In genomic region chr16:66511615-66512500, GRCh38 we compare ENCODE assay signal across 8 cellular contexts. TPM values are rescaled to one million over a fixed set of nuclear protein-coding genes. Genes with fewer than 3 reads are reported as not detected.
DNase-seq lines count a peak whose midpoint lies in the region; ATAC-seq and TF ChIP-seq lines count a peak whose summit lies in the region.

No MANE protein-coding gene starts in this region.

- H3K9me3 ChIP-seq in MG63 (no peaks in the 10 kb centered on the region), lung (ENCODE audit: control insufficient read depth in 2 of 2, insufficient read depth in 1 of 2, low read length in 1 of 2) (no peaks in the 10 kb centered on the region)

- H3K36me3 ChIP-seq in MG63 (no peaks in the 10 kb centered on the region), lung (ENCODE audit: control insufficient read depth in 2 of 2, insufficient read depth in 2 of 2, low read length in 2 of 2) (peaks cover 0 to 3% of the 10 kb centered on the region in 2 donors)

- ATAC-seq in lung (ENCODE audit: insufficient read depth, low FRiP score) = no peak

- H3K4me3 ChIP-seq in AG10803 (ENCODE audit: low read length) (no peak overlapping the region), MG63 (no peak overlapping the region), lung (no peak overlapping the region)

- DNase-seq in AG10803 (ENCODE audit: low read depth) = peak; percentile 86
- DNase-seq in MG63 = peak; percentile 73
- DNase-seq in lung (ENCODE audit: low spot score) = no peak
- DNase-seq in DMS153 treated with DMSO at 0.1 percent for 48 hours (lab: John Stamatoyannopoulos, UW; ENCODE audit: unreplicated experiment) = no peak
- DNase-seq in NCI-H1092 (lab: John Stamatoyannopoulos, UW) = no peak
- DNase-seq in activated CD4-positive, alpha-beta memory T cell treated with anti-CD3 and anti-CD28 coated beads, Interleukin-2, amount 10 ng/mL, durations not matched to agents 7 days and 5 days = no peak
- no peak for DNase-seq in cerebellar nuclear complex (lab: John Stamatoyannopoulos, UW)

- POLR2A ChIA-PET in activated CD4-positive, alpha-beta memory T cell treated with anti-CD3 and anti-CD28 coated beads, Interleukin-2, amount 10 ng/mL, durations not matched to agents 7 days and 5 days (lab: Charles Lee) = interaction anchor here (0.8 to 3.7 kb wide), 5 partner anchors 9 to 97 kb away, joined by 3 to 14 read pairs (median 3); partner anchors contain the start of gene CKLF

- 64 to 74% methylated on average over 13 of the region's 13 CpGs for WGBS in lung, 2 donors

- peaks cover 11 to 45% of the 10 kb centered on the region in 2 donors for H3K4me1 ChIP-seq in lung (ENCODE audit: control insufficient read depth in 2 of 2, insufficient read depth in 2 of 2, low read length in 2 of 2)

- H3K4me3 Mint-ChIP-seq in activated CD4-positive, alpha-beta memory T cell treated with anti-CD3 and anti-CD28 coated beads, Interleukin-2, amount 10 ng/mL, durations not matched to agents 7 days and 5 days = no peak overlapping the region

- H3K36me3 Mint-ChIP-seq in activated CD4-positive, alpha-beta memory T cell treated with anti-CD3 and anti-CD28 coated beads, Interleukin-2, amount 10 ng/mL, durations not matched to agents 7 days and 5 days (ENCODE audit: low read depth) = peaks cover 5% of the 10 kb centered on the region

- peaks cover 31% of the 10 kb centered on the region for H3K4me1 Mint-ChIP-seq in activated CD4-positive, alpha-beta memory T cell treated with anti-CD3 and anti-CD28 coated beads, Interleukin-2, amount 10 ng/mL, durations not matched to agents 7 days and 5 days

- peak overlapping the region; percentile 67 for H3K27ac ChIP-seq in cingulate gyrus (ENCODE audit: low read depth, low read length)
- peak overlapping the region; percentile 46 to 52 for H3K27ac ChIP-seq in lung (ENCODE audit: low read depth in 1 of 2, low read length in 1 of 2)

- H3K27ac Mint-ChIP-seq in activated CD4-positive, alpha-beta memory T cell treated with anti-CD3 and anti-CD28 coated beads, Interleukin-2, amount 10 ng/mL, durations not matched to agents 7 days and 5 days = no peak overlapping the region

- H3K27me3 Mint-ChIP-seq in activated CD4-positive, alpha-beta memory T cell treated with anti-CD3 and anti-CD28 coated beads, Interleukin-2, amount 10 ng/mL, durations not matched to agents 7 days and 5 days = no peaks in the 10 kb centered on the region

- H3K9me3 Mint-ChIP-seq in activated CD4-positive, alpha-beta memory T cell treated with anti-CD3 and anti-CD28 coated beads, Interleukin-2, amount 10 ng/mL, durations not matched to agents 7 days and 5 days = no peaks in the 10 kb centered on the region

- TF ChIP-seq CTCF in AG10803 (conservative IDR thresholded peaks at IDR 0.05; ENCODE audit: low read length) = peak; percentile 19
- no peak for TF ChIP-seq CTCF in lung (IDR thresholded peaks at IDR 0.05; ENCODE audit: control extremely low read depth, extremely low read depth)

- H3K27me3 ChIP-seq in MG63 (no peaks in the 10 kb centered on the region), lung (ENCODE audit: control insufficient read depth, insufficient read depth) (no peaks in the 10 kb centered on the region)

- CTCF ChIA-PET in activated CD4-positive, alpha-beta memory T cell treated with anti-CD3 and anti-CD28 coated beads, Interleukin-2, amount 10 ng/mL, durations not matched to agents 7 days and 5 days (lab: Charles Lee) = interaction anchor here (0.9 to 2.4 kb wide), 5 partner anchors 11 to 155 kb away, joined by 3 to 11 read pairs (median 5); partner anchors contain the start of gene CKLF

RNA-seq across cellular contexts. Expression of gene TK2, which starts 38.1 kb away (rescaled TPM):
- total RNA-seq in MG63 (2014; rRNA removed; shearing (Covaris generic); ENCODE audit: low replicate concordance) = 19.6 and 20.4 TPM in 2 replicates
- 10 to 100 TPM; 33.2 to 37.7 TPM for total RNA-seq in lung
- polyA plus RNA-seq in lung = 10 to 100 TPM; 13.1 to 16.8 TPM
- 10 to 100 TPM; 13.4 to 13.9 TPM for total RNA-seq in activated CD4-positive, alpha-beta memory T cell treated with anti-CD3 and anti-CD28 coated beads, Interleukin-2, amount 10 ng/mL, durations not matched to agents 7 days and 5 days

RNA-seq across cellular contexts. Expression of gene CKLF, which starts 40.5 kb away (rescaled TPM):
- 37.2 and 46.1 TPM in 2 replicates for total RNA-seq in MG63 (2014; rRNA removed; shearing (Covaris generic); ENCODE audit: low replicate concordance)
- total RNA-seq in lung = 10 to 100 TPM; 43.8 to 48.5 TPM
- polyA plus RNA-seq in lung = 100 to 1,000 TPM in 1 of 2 donors, 10 to 100 TPM in 1; 43.1 to 133 TPM
- 100 to 1,000 TPM; 183 to 188 TPM for total RNA-seq in activated CD4-positive, alpha-beta memory T cell treated with anti-CD3 and anti-CD28 coated beads, Interleukin-2, amount 10 ng/mL, durations not matched to agents 7 days and 5 days

RNA-seq across cellular contexts. Expression of gene CMTM1, which starts 54.4 kb away (rescaled TPM):
- total RNA-seq in MG63 (2014; rRNA removed; shearing (Covaris generic); ENCODE audit: low replicate concordance) = 4.1 TPM in 1 of 2 replicates, not detected in the other
- 1 to 10 TPM; 3.7 to 7.5 TPM for total RNA-seq in lung
- polyA plus RNA-seq in lung = 1 to 10 TPM in 1 of 2 donors, under 1 TPM in 1; 0.41 to 2.0 TPM
- 10 to 100 TPM; 16.6 to 17.8 TPM for total RNA-seq in activated CD4-positive, alpha-beta memory T cell treated with anti-CD3 and anti-CD28 coated beads, Interleukin-2, amount 10 ng/mL, durations not matched to agents 7 days and 5 days

Comparison
In these comparisons a context has a peak if more than half of its experiments do, and no peak if none do; other contexts are left out.
1. DNase-seq: peak in AG10803 (single experiment) and MG63 (single experiment); none in lung (single experiment), DMS153 treated with DMSO at 0.1 percent for 48 hours (single experiment), NCI-H1092 (single experiment), activated CD4-positive, alpha-beta memory T cell treated with anti-CD3 and anti-CD28 coated beads, Interleukin-2, amount 10 ng/mL, durations not matched to agents 7 days and 5 days (single experiment) and cerebellar nuclear complex (0 of 2).